ENCODE assay signal across 8 cellular contexts in the genomic region with DNA sequence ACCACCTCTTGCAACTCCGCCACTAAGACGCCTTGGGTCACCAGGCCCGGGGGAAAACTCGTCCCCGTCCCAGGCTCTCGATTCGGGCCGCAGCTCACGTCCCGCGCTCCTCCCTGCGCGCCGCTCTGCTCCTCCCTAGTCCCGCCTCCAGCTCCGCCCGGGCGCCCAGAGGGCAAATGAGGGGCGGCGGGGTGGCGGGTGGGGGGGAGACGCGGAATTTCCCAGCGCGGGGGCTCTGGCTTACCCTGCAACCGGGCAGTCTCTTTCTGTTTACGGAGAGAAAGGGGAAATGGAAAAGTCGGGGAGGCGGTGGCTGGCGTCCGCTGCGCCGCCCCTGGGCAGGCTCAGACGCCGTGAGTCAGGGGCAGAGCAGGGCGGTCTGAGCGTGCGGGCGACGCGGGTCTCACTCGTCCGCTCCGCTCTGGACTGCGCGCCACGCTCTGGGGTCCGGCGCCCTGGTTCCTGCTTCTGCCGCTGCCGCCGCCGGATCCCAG. TPM values are rescaled to one million over a fixed set of nuclear protein-coding genes. Genes with fewer than 3 reads are reported as not detected.
DNase-seq lines count a peak whose midpoint lies in the region; ATAC-seq and TF ChIP-seq lines count a peak whose summit lies in the region.

TSS of gene MAP3K8 (plus strand) at position 406 of the 494 bp plus-strand sequence. CDS start 4,755 bp downstream, outside the sequence.

- H3K36me3 Mint-ChIP-seq in memory B cell, result peaks cover 8% of the 10 kb centered on the region

- POLR2A ChIA-PET in activated CD8-positive, alpha-beta memory T cell treated with anti-CD3 and anti-CD28 coated beads for 36 hours (lab: Charles Lee), result interaction anchor here (0.6 to 2.7 kb wide), 8 partner anchors 11 to 97 kb away, joined by 3 to 9 read pairs (median 6); no protein-coding TSS in a partner anchor

- no peak for TF ChIP-seq CTCF in AG10803 (conservative IDR thresholded peaks at IDR 0.05; ENCODE audit: low read length)

- H3K9me3 Mint-ChIP-seq in memory B cell, result no peaks in the 10 kb centered on the region

- CTCF ChIA-PET in activated CD8-positive, alpha-beta memory T cell treated with anti-CD3 and anti-CD28 coated beads for 36 hours (lab: Charles Lee), result interaction anchor here (0.8 to 2.8 kb wide), 5 partner anchors 11 to 100 kb away, joined by 3 to 11 read pairs (median 4); no protein-coding TSS in a partner anchor

- H3K4me1 Mint-ChIP-seq in memory B cell, result peaks cover 52% of the 10 kb centered on the region

- peak within 1 kb of the TSS; percentile 99 for H3K27ac Mint-ChIP-seq in memory B cell

- H3K4me3 ChIP-seq in AG10803 (ENCODE audit: low read length), result peak within 1 kb of the TSS; percentile 86

- peak within 1 kb of the TSS; percentile 85 for H3K4me3 Mint-ChIP-seq in memory B cell

- ATAC-seq in GM18870 (IDR thresholded peaks at IDR 0.05; ENCODE audit: unreplicated experiment) (peak; percentile 66), HG03103 (IDR thresholded peaks at IDR 0.05; ENCODE audit: low read depth, unreplicated experiment) (peak; percentile 46), memory B cell (ENCODE audit: low read depth) (peak; percentile 72)

- DNase-seq in AG10803 (ENCODE audit: low read depth) (peak; percentile 85), NCI-H82 treated with DMSO at 0.1 percent for 48 hours (lab: John Stamatoyannopoulos, UW; ENCODE audit: unreplicated experiment) (peak; percentile 13), memory B cell (ENCODE audit: low spot score in 2 of 2) (peak; percentile 85 to 90)
- DNase-seq in effector CD8-positive, alpha-beta T cell (lab: John Stamatoyannopoulos, UW), result peak; percentile 78
- DNase-seq in stimulated activated CD8-positive, alpha-beta memory T cell treated with anti-CD3 and anti-CD28 coated beads, Interleukin-12 subunit alpha, Interleukin-12 subunit beta, amount 100 ng/mL, for 24 hours (ENCODE audit: extremely low read depth), result peak; percentile 73

- H3K27me3 Mint-ChIP-seq in memory B cell, result no peaks in the 10 kb centered on the region

RNA-seq across cellular contexts. Expression of gene MAP3K8, which starts in this region (rescaled TPM):
- 10 to 100 TPM; 36.4 to 36.9 TPM for total RNA-seq in activated CD8-positive, alpha-beta memory T cell treated with anti-CD3 and anti-CD28 coated beads for 36 hours

Comparison
In these comparisons a context has a peak if more than half of its experiments do, and no peak if none do; other contexts are left out.
1. Peak in every context shown above with its lines: DNase-seq, ATAC-seq and H3K4me3 ChIP-seq.
2. DNase-seq: peak in every context shown above with its lines; median percentile 88 in memory B cell; 85 in AG10803; 78 in effector CD8-positive, alpha-beta T cell; 73 in stimulated activated CD8-positive, alpha-beta memory T cell treated with anti-CD3 and anti-CD28 coated beads, Interleukin-12 subunit alpha, Interleukin-12 subunit beta, amount 100 ng/mL, for 24 hours; 13 in NCI-H82 treated with DMSO at 0.1 percent for 48 hours.